9 cellular contexts compared by ENCODE assay signal in genomic region chr4:22410645-22411247, GRCh38.
DNase-seq lines count a peak whose midpoint lies in the region; ATAC-seq and TF ChIP-seq lines count a peak whose summit lies in the region.
"Had no signal": no experiment of that assay in that cellular context is flagged by ENCODE, and none has a peak within 500 bp of the region (broad histone marks: within the 10 kb centered on the region; RNA-seq: fewer than 3 reads in every experiment).

No MANE protein-coding gene starts in this region.

- BruUV-seq in PC-9 (replicated peaks; lab: Mats Ljungman, UMichigan): no TSS peak

- H4K20me1 ChIP-seq in PC-9 (ENCODE audit: insufficient read depth): no peaks in the 10 kb centered on the region

- H3K27ac ChIP-seq in cardiac muscle cell (no peak overlapping the region), PC-9 (no peak overlapping the region), upper lobe of right lung (no peak overlapping the region)

- H3K4me2 ChIP-seq in PC-9: no peak overlapping the region

- POLR2A ChIA-PET in PC-9 (lab: Charles Lee; ENCODE audit: unreplicated experiment): no interaction called here

- H3K36me3 ChIP-seq in cardiac muscle cell: peaks cover 15% of the 10 kb centered on the region
- H3K36me3 ChIP-seq in PC-9 (ENCODE audit: low read depth): no peaks in the 10 kb centered on the region
- no peaks in the 10 kb centered on the region for H3K36me3 ChIP-seq in upper lobe of right lung

- TF ChIP-seq CTCF in cardiac muscle cell (IDR thresholded peaks at IDR 0.05; ENCODE audit: low read depth, low read length) (peak; percentile 46), PC-9 (conservative IDR thresholded peaks at IDR 0.05) (peak; percentile 73), fibroblast of villous mesenchyme (IDR thresholded peaks at IDR 0.05; ENCODE audit: insufficient read depth, low read depth, low read length) (peak; percentile 39), upper lobe of right lung (IDR thresholded peaks at IDR 0.05) (peak; percentile 71)

- no peaks in the 10 kb centered on the region for H3K79me2 ChIP-seq in PC-9 (ENCODE audit: low read depth)

- intact Hi-C loops in Right ventricle myocardium inferior (cut with DNase I) (loop anchor here (2.0 kb wide), 2 partner anchors 196 to 280 kb away; no protein-coding TSS in a partner anchor), PC-9 (cut with micrococcal nuclease; ENCODE audit: unreplicated experiment) (loop anchor here (1.0 kb wide), 2 partner anchors 197 to 280 kb away; no protein-coding TSS in a partner anchor), upper lobe of right lung (cut with DNase I) (no loop called here), posterior cingulate gyrus (cut with DNase I) (loop anchor here (2.0 kb wide), 2 partner anchors 196 to 280 kb away; no protein-coding TSS in a partner anchor)

- no peaks in the 10 kb centered on the region for H3K27me3 ChIP-seq in cardiac muscle cell
- H3K27me3 ChIP-seq in PC-9 (ENCODE audit: insufficient read depth, low read depth): no peaks in the 10 kb centered on the region
- no peaks in the 10 kb centered on the region for H3K27me3 ChIP-seq in upper lobe of right lung

- ATAC-seq in Right ventricle myocardium inferior (no peak), upper lobe of right lung (no peak)
- ATAC-seq: Panc1 had no signal

- H3K9me2 ChIP-seq in PC-9 (ENCODE audit: insufficient read depth): no peaks in the 10 kb centered on the region

- CTCF ChIA-PET in PC-9 (lab: Charles Lee): interaction anchor here (1.4 kb wide), 1 partner anchor 197 kb away, joined by 6 read pairs; no protein-coding TSS in a partner anchor

- H3K9me3 ChIP-seq in cardiac muscle cell (ENCODE audit: low read depth): no peaks in the 10 kb centered on the region
- no peaks in the 10 kb centered on the region for H3K9me3 ChIP-seq in PC-9 (ENCODE audit: insufficient read depth, low read depth)
- H3K9me3 ChIP-seq in upper lobe of right lung: no peaks in the 10 kb centered on the region

- peak; percentile 28 to 32 for DNase-seq in cardiac muscle cell (ENCODE audit: low read depth in 1 of 2, low spot score in 1 of 2)
- DNase-seq in Right ventricle myocardium inferior (ENCODE audit: missing footprints): no peak
- DNase-seq in PC-9: peak in 1 of 2 experiments; percentile 44
- DNase-seq in fibroblast of villous mesenchyme (ENCODE audit: low read depth): peak; percentile 36
- no peak for DNase-seq in upper lobe of right lung
- no peak for DNase-seq in retina
- DNase-seq in posterior cingulate gyrus: no peak
- DNase-seq in activated CD4-positive, alpha-beta T cell treated with anti-CD3 and anti-CD28 coated beads for 4 hours: no peak

- H2AFZ ChIP-seq in PC-9: no peak overlapping the region

- no peak overlapping the region for H3K4me3 ChIP-seq in cardiac muscle cell
- no peak overlapping the region for H3K4me3 ChIP-seq in PC-9
- no peak overlapping the region for H3K4me3 ChIP-seq in fibroblast of villous mesenchyme (ENCODE audit: low read depth, low read length)
- H3K4me3 ChIP-seq in upper lobe of right lung: no peak overlapping the region

- no peaks in the 10 kb centered on the region for H3F3A ChIP-seq in PC-9 (ENCODE audit: insufficient read depth, low read depth)

- no peaks in the 10 kb centered on the region for H3K4me1 ChIP-seq in cardiac muscle cell (ENCODE audit: low read depth)
- no peaks in the 10 kb centered on the region for H3K4me1 ChIP-seq in PC-9 (replicated peaks; ENCODE audit: insufficient read depth)
- no peaks in the 10 kb centered on the region for H3K4me1 ChIP-seq in upper lobe of right lung

Comparison
In these comparisons a context has a peak if more than half of its experiments do, and no peak if none do; other contexts are left out.
1. DNase-seq: peak in cardiac muscle cell (2 of 2) and fibroblast of villous mesenchyme (single experiment); none in Right ventricle myocardium inferior (single experiment), upper lobe of right lung (single experiment), retina (single experiment), posterior cingulate gyrus (0 of 10) and activated CD4-positive, alpha-beta T cell treated with anti-CD3 and anti-CD28 coated beads for 4 hours (0 of 2).
2. Peak in every context shown above with its lines, with median percentiles within 50 percentile points of each other: CTCF ChIP-seq.